In the genomic region with DNA sequence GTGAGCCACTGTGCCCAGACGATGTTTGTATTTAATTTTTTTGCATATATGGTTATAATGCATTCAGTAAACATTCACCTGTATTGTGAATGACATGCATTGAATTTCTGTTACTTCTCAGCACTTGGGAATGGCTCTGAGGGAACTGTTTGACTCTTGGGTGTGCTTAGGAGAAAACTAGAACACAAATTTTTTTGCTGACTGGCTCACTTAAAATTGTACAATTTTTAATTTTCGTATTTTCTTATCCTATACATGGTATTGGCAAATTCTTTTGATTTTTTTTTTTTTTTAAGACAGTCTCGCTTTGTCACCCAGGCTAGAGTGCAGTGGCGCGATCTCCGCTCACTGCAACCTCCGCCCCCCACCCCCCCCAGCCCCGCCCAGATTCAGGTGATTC, we compare ENCODE assay signal across 34 cellular contexts. TPM values are rescaled to one million over a fixed set of nuclear protein-coding genes. Genes with fewer than 3 reads are reported as not detected.
DNase-seq lines count a peak whose midpoint lies in the region; ATAC-seq, FAIRE-seq and TF ChIP-seq lines count a peak whose summit lies in the region.
"Had no signal": no experiment of that assay in that cellular context is flagged by ENCODE, and none has a peak within 500 bp of the region (broad histone marks: within the 10 kb centered on the region; RNA-seq: fewer than 3 reads in every experiment).

No MANE protein-coding gene starts in this region.

- H2AK9ac ChIP-seq in IMR-90 (replicated peaks; ENCODE audit: low read depth, low read length, poor library complexity): no peak overlapping the region

- no peak overlapping the region for H2BK120ac ChIP-seq in IMR-90 (ENCODE audit: low read depth, low read length)

- H3K4me3 ChIP-seq in IMR-90 (ENCODE audit: insufficient read depth, low read depth, low read length): no peak overlapping the region
- H3K4me3 ChIP-seq in K562: no peak overlapping the region
- H3K4me3 ChIP-seq in neutrophil (ENCODE audit: low read depth in 1 of 2, low read length in 1 of 2): no peak overlapping the region
- H3K4me3 ChIP-seq: A549; BLaER1; BLaER1 treated with 17β-estradiol and CSF1 and Interleukin-3, amounts not matched to agents 10 nM and 100 nM had no signal

- H3K9me3 ChIP-seq in IMR-90 (ENCODE audit: control insufficient read depth, insufficient read depth, low read length) (no peaks in the 10 kb centered on the region), K562 (replicated peaks; ENCODE audit: control insufficient read depth, insufficient read depth, low read depth, low read length) (no peaks in the 10 kb centered on the region), neutrophil (no peaks in the 10 kb centered on the region)
- H3K9me3 ChIP-seq: A549, BE2C, BLaER1, Caco-2 had no signal

- intact Hi-C loops in IMR-90 (cut with micrococcal nuclease): no loop called here
- intact Hi-C loops in K562 (cut with micrococcal nuclease): loop anchor here (5.0 kb wide), 1 partner anchor 1813 kb away; a partner anchor contains a TSS

- no peak overlapping the region for H3K4me2 ChIP-seq in IMR-90 (ENCODE audit: low read depth, low read length)
- H3K4me2 ChIP-seq in K562 (ENCODE audit: insufficient read depth, low read length): no peak overlapping the region
- H3K4me2 ChIP-seq: A549; BLaER1; BLaER1 treated with 17β-estradiol and CSF1 and Interleukin-3, amounts not matched to agents 10 nM and 100 nM had no signal

- no peak for TF ChIP-seq EP300 in K562 (IDR thresholded peaks at IDR 0.05; ENCODE audit: low read length)

- H3K27me3 ChIP-seq in IMR-90 (ENCODE audit: control insufficient read depth, insufficient read depth, low read length) (no peaks in the 10 kb centered on the region), K562 (ENCODE audit: control insufficient read depth in 2 of 2, insufficient read depth in 2 of 2, low read length in 2 of 2) (no peaks in the 10 kb centered on the region), neutrophil (no peaks in the 10 kb centered on the region)
- H3K27me3 ChIP-seq: BE2C; BLaER1; BLaER1 treated with 17β-estradiol and CSF1 and Interleukin-3, amounts not matched to agents 10 nM and 100 nM had no signal

- no peak overlapping the region for H2BK20ac ChIP-seq in IMR-90 (ENCODE audit: low read depth, low read length)

- no peak overlapping the region for H4K5ac ChIP-seq in IMR-90 (ENCODE audit: low read depth, low read length)

- H2BK5ac ChIP-seq in IMR-90 (ENCODE audit: low read depth, low read length, poor library complexity, severe bottlenecking): no peak overlapping the region

- H3K18ac ChIP-seq in IMR-90 (ENCODE audit: low read depth, low read length): no peak overlapping the region

- no peak overlapping the region for H3K56ac ChIP-seq in IMR-90 (ENCODE audit: extremely low read depth, insufficient read depth, low read length)

- in situ Hi-C loops in IMR-90 (cut with MboI; ENCODE audit: low sequenced_read_pairs): no loop called here
- in situ Hi-C loops in K562 (cut with MboI): no loop called here

- H3K4ac ChIP-seq in IMR-90 (ENCODE audit: low read depth, low read length): no peak overlapping the region

- H3K14ac ChIP-seq in IMR-90 (replicated peaks; ENCODE audit: low read depth, low read length): no peak overlapping the region

- H2AFZ ChIP-seq in IMR-90 (replicated peaks; ENCODE audit: low read length, poor library complexity) (no peak overlapping the region), K562 (ENCODE audit: low read depth, low read length) (no peak overlapping the region)

- no peak for TF ChIP-seq POLR2A in H54 (IDR thresholded peaks at IDR 0.05; ENCODE audit: low read depth, low read length)
- TF ChIP-seq POLR2A in IMR-90 (IDR thresholded peaks at IDR 0.05; ENCODE audit: low read depth, low read length): no peak
- no peak for TF ChIP-seq POLR2A in K562 (conservative IDR thresholded peaks at IDR 0.05)

- BruUV-seq in IMR-90 (replicated peaks; lab: Mats Ljungman, UMichigan) (no TSS peak), K562 (replicated peaks; lab: Mats Ljungman, UMichigan) (no TSS peak)

- ATAC-seq in IMR-90 (ENCODE audit: low read depth) (no peak), K562 (no peak), GM19455 (IDR thresholded peaks at IDR 0.05; ENCODE audit: unreplicated experiment) (no peak)
- ATAC-seq: A549; CD8-positive, alpha-beta T cell had no signal

- no peaks in the 10 kb centered on the region for H3K9me1 ChIP-seq in IMR-90 (ENCODE audit: insufficient read depth, low read length)
- H3K9me1 ChIP-seq in K562 (ENCODE audit: control insufficient read depth, insufficient read depth, low read length): no peaks in the 10 kb centered on the region

- H4K8ac ChIP-seq in IMR-90 (ENCODE audit: low read depth in 2 of 2, low read length in 2 of 2): no peak overlapping the region

- H3K4me1 ChIP-seq in IMR-90 (ENCODE audit: control insufficient read depth, insufficient read depth, low read length) (0 out of 2 replicates have a peak, but pooled peaks cover 2% of the 10 kb centered on the region), K562 (replicated peaks in 1 of 2; ENCODE audit: control insufficient read depth in 2 of 2, insufficient read depth in 2 of 2, low read length in 2 of 2) (peaks cover 3 to 16% of the 10 kb centered on the region in 2 experiments; a peak in 3 of 5 replicates), neutrophil (ENCODE audit: control insufficient read depth in 1 of 2, insufficient read depth in 1 of 2, low read depth in 1 of 2, low read length in 1 of 2) (peaks cover 65 to 78% of the 10 kb centered on the region in 2 experiments)

- no peak for TF ChIP-seq RAD21 in IMR-90 (IDR thresholded peaks at IDR 0.05; ENCODE audit: low read length)
- TF ChIP-seq RAD21 in K562 (CRISPR knock-in tag; conservative IDR thresholded peaks at IDR 0.05 in 1 of 2, IDR thresholded peaks at IDR 0.05 in 1 of 2): no peak

- dilution Hi-C loops in IMR-90 (cut with HindIII; ENCODE audit: low sequenced_read_pairs, unreplicated experiment): no loop called here

- H3K79me1 ChIP-seq in IMR-90 (ENCODE audit: low read depth in 1 of 2, low read length in 2 of 2): peaks cover 3 to 22% of the 10 kb centered on the region in 2 experiments; a peak in 3 of 4 replicates

- H3K27ac ChIP-seq in IMR-90 (ENCODE audit: insufficient read depth, low read length): no peak overlapping the region
- no peak overlapping the region for H3K27ac ChIP-seq in K562 (ENCODE audit: extremely low read depth, low read depth, low read length)
- H3K27ac ChIP-seq in neutrophil: peak overlapping the region; percentile 90
- H3K27ac ChIP-seq: 22Rv1; A549; BLaER1; BLaER1 treated with 17β-estradiol and CSF1 and Interleukin-3, amounts not matched to agents 10 nM and 100 nM; C4-2B had no signal

- no peak overlapping the region for H3K23ac ChIP-seq in IMR-90 (ENCODE audit: low read depth, low read length)

- no CpG with 5 or more reads among the region's 8 CpGs for whole genome bisulfite sequencing in IMR-90 (ENCODE audit: extremely low coverage in 2 of 2, insufficient read length in 1 of 2), 2 experiments
- 94% methylated on average over 5 of the region's 8 CpGs for WGBS in K562 (ENCODE audit: insufficient coverage, low coverage, missing lambda C conversion rate)

- H2BK15ac ChIP-seq in IMR-90 (ENCODE audit: low read depth, low read length): no peak overlapping the region

- FAIRE-seq in H54 (lab: Jason Lieb, UNC) (peak; percentile 20), K562 (lab: Jason Lieb, UNC) (no peak), HTR-8/SVneo (lab: Jason Lieb, UNC) (no peak)
- FAIRE-seq: A204.1, A549, D721Med had no signal

- H3K36me3 ChIP-seq in IMR-90 (ENCODE audit: control insufficient read depth, insufficient read depth, low read length): no peaks in the 10 kb centered on the region
- peaks cover 4% of the 10 kb centered on the region; the same call in 1 of the 3 replicates for H3K36me3 ChIP-seq in K562 (ENCODE audit: control insufficient read depth, insufficient read depth, low read length)
- H3K36me3 ChIP-seq in neutrophil: no peaks in the 10 kb centered on the region
- H3K36me3 ChIP-seq: BE2C had no signal

- CTCF ChIA-PET in IMR-90 (lab: Yijun Ruan, JAX) (no interaction called here), K562 (lab: Yijun Ruan, JAX; ENCODE audit: low intra/inter-chr PET ratio) (no interaction called here)

- H4K20me1 ChIP-seq in IMR-90 (ENCODE audit: insufficient read depth, low read length) (peaks cover 11% of the 10 kb centered on the region; the same call in 1 of the 2 replicates), K562 (replicated peaks; ENCODE audit: control insufficient read depth, insufficient read depth, low read length) (no peaks in the 10 kb centered on the region)

- DNase-seq in H54 (ENCODE audit: insufficient read length, low spot score): no peak
- DNase-seq in IMR-90: no peak
- DNase-seq in K562 (ENCODE audit: extremely low read depth in 1 of 4, low spot score in 3 of 4): no peak
- no peak for DNase-seq in HTR-8/SVneo (ENCODE audit: insufficient read length, low spot score)
- no peak for DNase-seq in NCI-H510A (lab: John Stamatoyannopoulos, UW)
- DNase-seq in ecto neural progenitor cell (ENCODE audit: low spot score): no peak
- DNase-seq: 8988T; ACHN; AML-193; BE2C; C1 segment of cervical spinal cord; Caco-2; Calu3; CD4-positive, alpha-beta T cell; CD4-positive, CD25-positive, alpha-beta regulatory T cell; CD8-positive, alpha-beta memory T cell; CD8-positive, alpha-beta T cell; COR-L47; DMS 273 treated with DMSO at 0.1 percent for 48 hours; DMS153; DMS53; DMS79; DMS79 treated with DMSO at 0.1 percent for 48 hours; DND-41; EL had no signal

- H4K91ac ChIP-seq in IMR-90 (ENCODE audit: insufficient read depth, low read depth, low read length): no peak overlapping the region

- TF ChIP-seq CTCF in IMR-90 (conservative IDR thresholded peaks at IDR 0.05; ENCODE audit: low read depth, low read length): no peak
- TF ChIP-seq CTCF in K562 (IDR thresholded peaks at IDR 0.05 in 2 of 3, conservative IDR thresholded peaks at IDR 0.05 in 1 of 3; ENCODE audit: insufficient read depth in 2 of 3, low read depth in 1 of 3, low read length in 3 of 3): no peak
- TF ChIP-seq CTCF in neutrophil (IDR thresholded peaks at IDR 0.05): no peak

- peaks cover 99% of the 10 kb centered on the region for H3K79me2 ChIP-seq in K562 (ENCODE audit: control insufficient read depth, insufficient read depth, low read length)

- POLR2A ChIA-PET in IMR-90 (lab: Charles Lee; ENCODE audit: unreplicated experiment) (no interaction called here), K562 (lab: Yijun Ruan, JAX) (no interaction called here)

- H3K9ac ChIP-seq in IMR-90 (ENCODE audit: low read depth, low read length): no peak overlapping the region
- no peak overlapping the region for H3K9ac ChIP-seq in K562 (ENCODE audit: insufficient read depth in 1 of 2, low read depth in 2 of 2, low read length in 2 of 2)
- H3K9ac ChIP-seq: BLaER1; BLaER1 treated with 17β-estradiol and CSF1 and Interleukin-3, amounts not matched to agents 10 nM and 100 nM had no signal

- H2AK5ac ChIP-seq in IMR-90 (ENCODE audit: low read depth, low read length): no peak overlapping the region

RNA-seq across cellular contexts. Expression of a gene that starts 7.2 kb away (rescaled TPM):
- total RNA-seq in IMR-90 (2012; rRNA removed) (39.6 and 66.4 TPM in 2 replicates), K562 (2014; rRNA removed) (39.0 and 68.7 TPM in 2 replicates), K562 (2014; rRNA removed; fragmentation: Illumina TruSeq; extraction: Trizol) (61.1 and 70.3 TPM in 2 replicates), K562 (2015; rRNA removed; fragmentation: Illumina TruSeq; extraction: Trizol) (50.3 and 55.6 TPM in 2 replicates), K562 (2021) (67.3 and 67.6 TPM in 2 replicates)
- polyA plus RNA-seq in IMR-90 (2012; rRNA removed) (7.8 and 10.0 TPM in 2 replicates), K562 (2011; rRNA removed) (29.3 and 41.8 TPM in 2 replicates), K562 (2014; fragmentation: Illumina TruSeq; extraction: Trizol) (33.1 and 40.2 TPM in 2 replicates), K562 (2014; fragmentation: Nextera tagmentation; extraction: Ambion mirVana) (10 to 100 TPM; 11.9 to 12.1 TPM), K562 (2014; rRNA removed) (23.6 and 27.0 TPM in 2 replicates)
- 2.0 and 2.1 TPM in 2 replicates for polyA plus RNA-seq in IMR-90 (2012; cell fraction: cytosol; rRNA removed)
- 3.5 and 15.0 TPM in 2 replicates for polyA plus RNA-seq in IMR-90 (2012; cell fraction: nucleus; rRNA removed; ENCODE audit: low replicate concordance)
- 31.7 and 147 TPM in 2 replicates for total RNA-seq in K562 (2011; cell fraction: chromatin; rRNA removed; ENCODE audit: low replicate concordance)
- 23.2 and 28.2 TPM in 2 replicates for total RNA-seq in K562 (2011; cell fraction: nucleolus; rRNA removed)
- total RNA-seq in K562 (2011; cell fraction: nucleoplasm; rRNA removed): 65.4 and 117 TPM in 2 replicates
- polyA plus RNA-seq in K562 (2011; cell fraction: cytosol; rRNA removed): 6.7 and 16.4 TPM in 2 replicates
- 32.1 and 43.8 TPM in 2 replicates for polyA plus RNA-seq in K562 (2011; cell fraction: nucleus; rRNA removed)
- 21.7 and 24.7 TPM in 2 replicates for polyA plus RNA-seq in K562 (2012)
- polyA minus RNA-seq in K562 (2011; rRNA and poly(A)+ RNA removed): 66.2 and 72.6 TPM in 2 replicates
- polyA minus RNA-seq in K562 (2011; cell fraction: cytosol; rRNA and poly(A)+ RNA removed): 32.9 and 52.5 TPM in 2 replicates
- polyA minus RNA-seq in K562 (2011; cell fraction: nucleus; rRNA and poly(A)+ RNA removed): 38.0 and 60.2 TPM in 2 replicates
